Comparison of ENCODE assay signal across 15 cellular contexts in the genomic region with DNA sequence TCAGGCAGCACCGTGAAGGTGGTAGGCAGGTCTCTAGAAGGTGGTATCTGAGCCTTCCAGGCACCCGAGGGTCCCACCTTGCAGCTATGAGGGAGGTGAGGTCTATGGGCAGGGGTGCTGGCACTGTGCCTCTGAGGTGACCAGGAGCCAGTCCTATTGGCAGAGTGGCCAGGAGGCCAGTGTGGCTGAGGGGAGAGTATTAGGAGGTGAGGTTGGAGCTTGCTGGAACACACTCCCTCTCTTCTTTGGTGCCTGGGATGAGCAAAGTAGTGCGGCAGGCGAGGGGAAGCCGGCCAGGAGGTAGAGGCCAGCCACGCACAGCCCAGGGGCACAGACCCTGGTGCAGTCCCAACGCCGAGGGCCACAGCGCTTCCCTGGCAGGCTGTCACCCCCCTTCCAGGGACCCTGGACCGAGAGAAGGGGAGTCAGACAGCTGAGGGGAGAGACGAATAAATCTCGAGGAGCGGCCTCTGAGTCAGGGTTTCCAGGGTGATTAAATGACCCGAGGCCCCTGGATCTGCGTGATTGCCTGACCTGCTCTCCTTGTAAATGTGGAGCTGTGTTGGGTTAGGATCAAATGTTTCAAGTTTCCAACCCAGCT.
A peak's percentile ranks its signal among the peaks of the same experiment; 100 is the strongest.
DNase-seq lines count a peak whose midpoint lies in the region; ATAC-seq and TF ChIP-seq lines count a peak whose summit lies in the region.
"Had no signal": no experiment of that assay in that cellular context is flagged by ENCODE, and none has a peak within 500 bp of the region (broad histone marks: within the 10 kb centered on the region; RNA-seq: fewer than 3 reads in every experiment).

No MANE protein-coding gene starts in this region.

- peaks cover 25% of the 10 kb centered on the region for H3K9me3 ChIP-seq in mesodermal cell (ENCODE audit: control insufficient read depth, low read length)

- no peaks in the 10 kb centered on the region for H3K4me1 ChIP-seq in mesodermal cell (ENCODE audit: control insufficient read depth, insufficient read depth, low read length, poor library complexity, severe bottlenecking)
- H3K4me1 ChIP-seq: parathyroid adenoma had no signal

- WGBS in mesodermal cell (ENCODE audit: insufficient coverage in 2 of 2), 2 experiments, result 88 to 89% methylated on average over 11 to 14 of the region's 15 CpGs

- H3K27me3 ChIP-seq in H7 (ENCODE audit: control insufficient read depth, insufficient read depth, low read length) (no peaks in the 10 kb centered on the region), brain microvascular endothelial cell (replicated peaks) (no peaks in the 10 kb centered on the region)
- H3K27me3 ChIP-seq: heart right ventricle had no signal

- no peak overlapping the region for H3K4me3 ChIP-seq in H7 (ENCODE audit: insufficient read depth, low read depth, low read length)
- H3K4me3 ChIP-seq in brain microvascular endothelial cell (ENCODE audit: low read depth, low read length), result no peak overlapping the region
- no peak overlapping the region for H3K4me3 ChIP-seq in mesodermal cell (ENCODE audit: extremely low read depth, insufficient read depth, low read length, poor library complexity, severe bottlenecking)
- H3K4me3 ChIP-seq: heart right ventricle had no signal

- H3K27ac ChIP-seq in brain microvascular endothelial cell, result peak overlapping the region; percentile 76
- H3K27ac ChIP-seq in mesodermal cell (ENCODE audit: low read depth, low read length, severe bottlenecking), result peak overlapping the region; percentile 5
- H3K27ac ChIP-seq: heart right ventricle, parathyroid adenoma had no signal

- H3K36me3 ChIP-seq in H7 (replicated peaks; ENCODE audit: control insufficient read depth, insufficient read depth, low read length) (no peaks in the 10 kb centered on the region), brain microvascular endothelial cell (replicated peaks) (no peaks in the 10 kb centered on the region), mesodermal cell (ENCODE audit: control insufficient read depth, insufficient read depth, low read length) (no peaks in the 10 kb centered on the region)

- peaks cover 22% of the 10 kb centered on the region for H3K9me3 Mint-ChIP-seq in stimulated activated memory B cell treated with anti-CD40 and anti-IgM and Interleukin-4, amounts not matched to agents 10 μg/mL and 1 μg/mL and 100 μg/mL, for 72 hours
- H3K9me3 Mint-ChIP-seq in endothelial cell (ENCODE audit: unreplicated experiment), result peaks cover 10% of the 10 kb centered on the region

- peaks cover 6% of the 10 kb centered on the region for H3K36me3 Mint-ChIP-seq in stimulated activated memory B cell treated with anti-CD40 and anti-IgM and Interleukin-4, amounts not matched to agents 10 μg/mL and 1 μg/mL and 100 μg/mL, for 72 hours
- peaks cover 28% of the 10 kb centered on the region for H3K36me3 Mint-ChIP-seq in endothelial cell (ENCODE audit: low read depth, unreplicated experiment)

- peaks cover 2% of the 10 kb centered on the region for H3K27me3 Mint-ChIP-seq in stimulated activated memory B cell treated with anti-CD40 and anti-IgM and Interleukin-4, amounts not matched to agents 10 μg/mL and 1 μg/mL and 100 μg/mL, for 72 hours
- H3K27me3 Mint-ChIP-seq in endothelial cell (ENCODE audit: unreplicated experiment), result peaks cover 1% of the 10 kb centered on the region
- H3K27me3 Mint-ChIP-seq: activated CD4-positive, alpha-beta T cell treated with anti-CD3 and anti-CD28 coated beads, Interleukin-2, amount 10 ng/mL, durations not matched to agents 24 days and 14 days had no signal

- peak; percentile 14 for ATAC-seq in stimulated activated memory B cell treated with anti-CD40 and anti-IgM and Interleukin-4, amounts not matched to agents 10 μg/mL and 1 μg/mL and 100 μg/mL, for 72 hours
- no peak for ATAC-seq in GM21737 (IDR thresholded peaks at IDR 0.05; ENCODE audit: unreplicated experiment)
- ATAC-seq: HCT116, heart right ventricle had no signal

- no peaks in the 10 kb centered on the region for H3K4me1 Mint-ChIP-seq in stimulated activated memory B cell treated with anti-CD40 and anti-IgM and Interleukin-4, amounts not matched to agents 10 μg/mL and 1 μg/mL and 100 μg/mL, for 72 hours
- peaks cover 12% of the 10 kb centered on the region for H3K4me1 Mint-ChIP-seq in endothelial cell (ENCODE audit: unreplicated experiment)
- H3K4me1 Mint-ChIP-seq: activated CD4-positive, alpha-beta T cell treated with anti-CD3 and anti-CD28 coated beads, Interleukin-2, amount 10 ng/mL, durations not matched to agents 24 days and 14 days had no signal

- DNase-seq in H7, result peak; percentile 38
- DNase-seq in brain microvascular endothelial cell, result no peak
- DNase-seq in NCI-H748 (lab: John Stamatoyannopoulos, UW; ENCODE audit: unreplicated experiment), result no peak
- DNase-seq in endothelial cell (ENCODE audit: low spot score), result no peak
- DNase-seq in NCI-H1930 (lab: John Stamatoyannopoulos, UW), result no peak
- DNase-seq: activated CD4-positive, alpha-beta T cell treated with anti-CD3 and anti-CD28 coated beads, Interleukin-2, amount 10 ng/mL, durations not matched to agents 24 days and 14 days; activated T-cell treated with anti-CD3 and anti-CD28 coated beads, Interleukin-2, amount 50 U/mL, for 48 hours; GF-D8; heart right ventricle; stimulated activated CD4-positive, alpha-beta T cell treated with anti-CD3 and anti-CD28 coated beads, Interleukin-2, amount 100 ng/mL, for 48 hours had no signal

- H3K27ac Mint-ChIP-seq in stimulated activated memory B cell treated with anti-CD40 and anti-IgM and Interleukin-4, amounts not matched to agents 10 μg/mL and 1 μg/mL and 100 μg/mL, for 72 hours, result no peak overlapping the region
- H3K27ac Mint-ChIP-seq in endothelial cell (ENCODE audit: unreplicated experiment), result no peak overlapping the region
- H3K27ac Mint-ChIP-seq: activated CD4-positive, alpha-beta T cell treated with anti-CD3 and anti-CD28 coated beads, Interleukin-2, amount 10 ng/mL, durations not matched to agents 24 days and 14 days had no signal

- H3K4me3 Mint-ChIP-seq in stimulated activated memory B cell treated with anti-CD40 and anti-IgM and Interleukin-4, amounts not matched to agents 10 μg/mL and 1 μg/mL and 100 μg/mL, for 72 hours, result no peak overlapping the region
- H3K4me3 Mint-ChIP-seq in endothelial cell (ENCODE audit: unreplicated experiment), result no peak overlapping the region
- H3K4me3 Mint-ChIP-seq: activated CD4-positive, alpha-beta T cell treated with anti-CD3 and anti-CD28 coated beads, Interleukin-2, amount 10 ng/mL, durations not matched to agents 24 days and 14 days had no signal

- TF ChIP-seq CTCF in brain microvascular endothelial cell (IDR thresholded peaks at IDR 0.05; ENCODE audit: low read depth, low read length, missing control alignments) (no peak), endothelial cell (IDR thresholded peaks at IDR 0.05; ENCODE audit: unreplicated experiment) (no peak)

- in situ Hi-C loops in brain microvascular endothelial cell (cut with HindIII; ENCODE audit: low pct_ligation_motif_present, low sequenced_read_pairs), result no loop called here
